16 cellular contexts compared by ENCODE assay signal in the genomic region with DNA sequence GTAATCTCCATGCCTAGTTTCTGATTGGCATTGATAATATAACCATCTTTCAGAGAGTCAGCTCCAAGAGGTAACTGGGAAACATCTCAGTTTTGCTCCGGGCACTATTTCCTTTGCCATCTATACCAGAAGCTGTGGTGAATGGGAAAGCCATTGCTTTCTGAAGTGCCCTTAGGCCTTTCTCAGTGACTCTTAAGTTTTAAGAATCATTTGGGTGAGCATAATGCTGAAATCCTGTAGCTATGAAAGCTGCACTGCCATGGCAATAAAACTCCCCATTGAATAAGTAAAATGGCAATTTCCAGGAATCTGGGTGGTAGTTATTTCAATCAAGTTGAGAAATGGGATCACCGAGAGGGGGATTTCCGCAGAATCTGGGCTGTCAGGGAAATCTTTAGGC. TPM values are rescaled to one million over a fixed set of nuclear protein-coding genes. Genes with fewer than 3 reads are reported as not detected.
A peak's percentile ranks its signal among the peaks of the same experiment; 100 is the strongest.
DNase-seq lines count a peak whose midpoint lies in the region; ATAC-seq and TF ChIP-seq lines count a peak whose summit lies in the region.
"Had no signal": no experiment of that assay in that cellular context is flagged by ENCODE, and none has a peak within 500 bp of the region (broad histone marks: within the 10 kb centered on the region; RNA-seq: fewer than 3 reads in every experiment).

No MANE protein-coding gene starts in this region.

- no TSS peak for BruUV-seq in IMR-90 (replicated peaks; lab: Mats Ljungman, UMichigan)

- H2BK5ac ChIP-seq in IMR-90 (ENCODE audit: low read depth, low read length, poor library complexity, severe bottlenecking) = peak overlapping the region; percentile 88

- H2BK15ac ChIP-seq in IMR-90 (ENCODE audit: low read depth, low read length) = 0 out of 3 replicates have a peak overlapping the region, but pooled peaks have one; percentile 22

- peak overlapping the region; percentile 13; the same call in 1 of the 2 replicates for H3K9ac ChIP-seq in IMR-90 (ENCODE audit: low read depth, low read length)
- H3K9ac ChIP-seq: KMS-11 had no signal

- peaks cover 14 to 62% of the 10 kb centered on the region in 2 experiments for H3K79me1 ChIP-seq in IMR-90 (ENCODE audit: low read depth in 1 of 2, low read length in 2 of 2)

- H2BK20ac ChIP-seq in IMR-90 (ENCODE audit: low read depth, low read length) = peak overlapping the region; percentile 27; the same call in 1 of the 2 replicates

- POLR2A ChIA-PET in IMR-90 (lab: Charles Lee; ENCODE audit: unreplicated experiment) = no interaction called here

- peak overlapping the region; percentile 7 for H3K56ac ChIP-seq in IMR-90 (ENCODE audit: extremely low read depth, insufficient read depth, low read length)

- peaks cover 9% of the 10 kb centered on the region for H4K20me1 ChIP-seq in IMR-90 (ENCODE audit: insufficient read depth, low read length)

- H3K18ac ChIP-seq in IMR-90 (ENCODE audit: low read depth, low read length) = peak overlapping the region; percentile 71; the same call in 1 of the 2 replicates

- H2AK9ac ChIP-seq in IMR-90 (replicated peaks; ENCODE audit: low read depth, low read length, poor library complexity) = no peak overlapping the region

- H4K5ac ChIP-seq in IMR-90 (ENCODE audit: low read depth, low read length) = peak overlapping the region; percentile 86; the same call in 1 of the 2 replicates

- peak overlapping the region; percentile 44; the same call in 1 of the 2 replicates for H3K4ac ChIP-seq in IMR-90 (ENCODE audit: low read depth, low read length)

- peak overlapping the region; percentile 81 for H3K27ac Mint-ChIP-seq in chondrocyte (ENCODE audit: unreplicated experiment)
- H3K27ac Mint-ChIP-seq: memory B cell had no signal

- H4K91ac ChIP-seq in IMR-90 (ENCODE audit: insufficient read depth, low read depth, low read length) = peak overlapping the region; percentile 17

- intact Hi-C loops in IMR-90 (cut with micrococcal nuclease) = loop anchor here (2.0 kb wide), 1 partner anchor 35 kb away; no protein-coding TSS in a partner anchor

- H3K4me1 Mint-ChIP-seq in chondrocyte (ENCODE audit: low read depth) = peaks cover 73% of the 10 kb centered on the region
- H3K4me1 Mint-ChIP-seq: memory B cell had no signal

- CTCF ChIA-PET in IMR-90 (lab: Yijun Ruan, JAX) = interaction anchor here (0.6 kb wide), 1 partner anchor 112 kb away, joined by 3 read pairs; no protein-coding TSS in a partner anchor

- DNase-seq in IMR-90 (no peak), chondrocyte (ENCODE audit: low spot score) (no peak), upper lobe of left lung (no peak), NCI-H510A (lab: John Stamatoyannopoulos, UW) (no peak)
- DNase-seq in stimulated activated CD4-positive, alpha-beta T cell treated with anti-CD3 and anti-CD28 coated beads, Interleukin-12 subunit alpha, Interleukin-12 subunit beta, amount 100 ng/mL, for 4 hours = no peak
- DNase-seq: colonic mucosa, GOT3, NCI-H1694 treated with DMSO at 0.1 percent for 48 hours, occipital lobe, RPMI8226, T-helper 2 cell had no signal

- H3K36me3 ChIP-seq in IMR-90 (ENCODE audit: control insufficient read depth, insufficient read depth, low read length) (no peaks in the 10 kb centered on the region), muscle layer of duodenum (ENCODE audit: control insufficient read depth in 1 of 2, insufficient read depth in 2 of 2, low read length in 2 of 2) (no peaks in the 10 kb centered on the region), upper lobe of left lung (no peaks in the 10 kb centered on the region)
- H3K36me3 ChIP-seq: colonic mucosa, vagina had no signal

- peak overlapping the region; percentile 74 for H2AK5ac ChIP-seq in IMR-90 (ENCODE audit: low read depth, low read length)

- H3K27ac ChIP-seq in IMR-90 (ENCODE audit: insufficient read depth, low read length) (peak overlapping the region; percentile 42), muscle layer of duodenum (ENCODE audit: low read length) (peak overlapping the region; percentile 20), upper lobe of left lung (peak overlapping the region; percentile 41 to 71 (median 70))
- H3K27ac ChIP-seq: colonic mucosa, KMS-11, vagina had no signal

- H3K27me3 ChIP-seq in IMR-90 (ENCODE audit: control insufficient read depth, insufficient read depth, low read length) = no peaks in the 10 kb centered on the region
- H3K27me3 ChIP-seq in muscle layer of duodenum (ENCODE audit: low read depth, low read length) = no peaks in the 10 kb centered on the region
- H3K27me3 ChIP-seq in upper lobe of left lung = no peaks in the 10 kb centered on the region
- H3K27me3 ChIP-seq: colonic mucosa, vagina had no signal

- in situ Hi-C loops in IMR-90 (cut with MboI; ENCODE audit: low sequenced_read_pairs) = no loop called here

- ATAC-seq in IMR-90 (ENCODE audit: low read depth) (no peak), upper lobe of left lung (ENCODE audit: low FRiP score in 2 of 2) (no peak), GM21529 (IDR thresholded peaks at IDR 0.05; ENCODE audit: unreplicated experiment) (no peak)

- peak overlapping the region; percentile 36 to 53; a peak in 3 of 4 replicates for H4K8ac ChIP-seq in IMR-90 (ENCODE audit: low read depth in 2 of 2, low read length in 2 of 2)

- no peak for TF ChIP-seq POLR2A in IMR-90 (IDR thresholded peaks at IDR 0.05; ENCODE audit: low read depth, low read length)
- no peak for TF ChIP-seq POLR2A in upper lobe of left lung (IDR thresholded peaks at IDR 0.05)

- no peaks in the 10 kb centered on the region for H3K36me3 Mint-ChIP-seq in chondrocyte (ENCODE audit: low read depth)
- H3K36me3 Mint-ChIP-seq: memory B cell had no signal

- dilution Hi-C loops in IMR-90 (cut with HindIII; ENCODE audit: low sequenced_read_pairs, unreplicated experiment) = no loop called here

- H3K4me3 ChIP-seq in IMR-90 (ENCODE audit: insufficient read depth, low read depth, low read length) (no peak overlapping the region), muscle layer of duodenum (ENCODE audit: low read depth in 1 of 2, low read length in 2 of 2) (no peak overlapping the region), upper lobe of left lung (no peak overlapping the region)
- H3K4me3 ChIP-seq: colonic mucosa, vagina had no signal

- peak overlapping the region; percentile 17; the same call in 1 of the 2 replicates for H3K4me2 ChIP-seq in IMR-90 (ENCODE audit: low read depth, low read length)
- H3K4me2 ChIP-seq: KMS-11 had no signal

- H3K23ac ChIP-seq in IMR-90 (ENCODE audit: low read depth, low read length) = peak overlapping the region; percentile 39; the same call in 1 of the 2 replicates

- TF ChIP-seq EP300 in upper lobe of left lung (IDR thresholded peaks at IDR 0.05) = no peak

- TF ChIP-seq CTCF in IMR-90 (conservative IDR thresholded peaks at IDR 0.05; ENCODE audit: low read depth, low read length) = no peak
- TF ChIP-seq CTCF in chondrocyte (IDR thresholded peaks at IDR 0.05) = no peak
- TF ChIP-seq CTCF in upper lobe of left lung (IDR thresholded peaks at IDR 0.05) = no peak

- peak overlapping the region; percentile 67 for H3K14ac ChIP-seq in IMR-90 (replicated peaks; ENCODE audit: low read depth, low read length)

- peaks cover 17% of the 10 kb centered on the region for H3K9me1 ChIP-seq in IMR-90 (ENCODE audit: insufficient read depth, low read length)

- H3K9me3 ChIP-seq in IMR-90 (ENCODE audit: control insufficient read depth, insufficient read depth, low read length) = no peaks in the 10 kb centered on the region
- no peaks in the 10 kb centered on the region for H3K9me3 ChIP-seq in muscle layer of duodenum (ENCODE audit: control insufficient read depth in 1 of 2, low read length in 2 of 2)
- no peaks in the 10 kb centered on the region for H3K9me3 ChIP-seq in upper lobe of left lung
- H3K9me3 ChIP-seq: colonic mucosa, vagina had no signal

- WGBS in IMR-90 (ENCODE audit: extremely low coverage in 2 of 2, insufficient read length in 1 of 2), 2 experiments = 100% methylated on average over 1 of the region's 3 CpGs; no CpG with 5 or more reads in 1 of the 2 experiments
- WGBS in upper lobe of left lung, 2 donors = 37 to 44% methylated on average over 3 of the region's 3 CpGs

- H2BK120ac ChIP-seq in IMR-90 (ENCODE audit: low read depth, low read length) = peak overlapping the region; percentile 77

- no peak overlapping the region for H2AFZ ChIP-seq in IMR-90 (replicated peaks; ENCODE audit: low read length, poor library complexity)

- H3K4me1 ChIP-seq in IMR-90 (ENCODE audit: control insufficient read depth, insufficient read depth, low read length) = peaks cover 26% of the 10 kb centered on the region
- H3K4me1 ChIP-seq in muscle layer of duodenum (ENCODE audit: control insufficient read depth in 1 of 2, insufficient read depth in 2 of 2, low read length in 2 of 2) = peaks cover 14 to 38% of the 10 kb centered on the region in 2 donors
- H3K4me1 ChIP-seq in upper lobe of left lung = peaks cover 62 to 70% (median 69%) of the 10 kb centered on the region in 4 donors
- H3K4me1 ChIP-seq: colonic mucosa had no signal

- H3K9me3 Mint-ChIP-seq in chondrocyte (ENCODE audit: low read depth) = no peaks in the 10 kb centered on the region
- H3K9me3 Mint-ChIP-seq: memory B cell had no signal

- H3K27me3 Mint-ChIP-seq in chondrocyte (ENCODE audit: low read depth) = no peaks in the 10 kb centered on the region
- H3K27me3 Mint-ChIP-seq: memory B cell had no signal

- no peak overlapping the region for H3K4me3 Mint-ChIP-seq in chondrocyte (ENCODE audit: unreplicated experiment)
- H3K4me3 Mint-ChIP-seq: memory B cell had no signal

- TF ChIP-seq RAD21 in IMR-90 (IDR thresholded peaks at IDR 0.05; ENCODE audit: low read length) = no peak

TF ChIP-seq in IMR-90, 13 proteins besides CTCF, POLR2A, EP300 and RAD21 (continues in another document):
- TF ChIP-seq, protein P1, sequence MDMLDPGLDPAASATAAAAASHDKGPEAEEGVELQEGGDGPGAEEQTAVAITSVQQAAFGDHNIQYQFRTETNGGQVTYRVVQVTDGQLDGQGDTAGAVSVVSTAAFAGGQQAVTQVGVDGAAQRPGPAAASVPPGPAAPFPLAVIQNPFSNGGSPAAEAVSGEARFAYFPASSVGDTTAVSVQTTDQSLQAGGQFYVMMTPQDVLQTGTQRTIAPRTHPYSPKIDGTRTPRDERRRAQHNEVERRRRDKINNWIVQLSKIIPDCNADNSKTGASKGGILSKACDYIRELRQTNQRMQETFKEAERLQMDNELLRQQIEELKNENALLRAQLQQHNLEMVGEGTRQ (IDR thresholded peaks at IDR 0.05; ENCODE audit: low read depth, low read length) = no peak
- no peak for TF ChIP-seq MAFK (IDR thresholded peaks at IDR 0.05; ENCODE audit: low read depth, low read length)

RNA-seq across cellular contexts. Expression of a gene that starts 26.9 kb away (rescaled TPM):
- total RNA-seq in IMR-90 (2012; rRNA removed) (368 and 369 TPM in 2 replicates), chondrocyte (377 to 446 TPM (median 386 TPM) in 3 replicates), upper lobe of left lung (1,000 to 10,000 TPM in 1 of 6 donors, 100 to 1,000 TPM in 5; 359 to 1,160 (median 531) TPM)
- polyA plus RNA-seq in IMR-90 (2012; rRNA removed) = 56.3 and 67.6 TPM in 2 replicates
- 24.9 and 28.6 TPM in 2 replicates for polyA plus RNA-seq in IMR-90 (2012; cell fraction: cytosol; rRNA removed)
- 141 and 243 TPM in 2 replicates for polyA plus RNA-seq in IMR-90 (2012; cell fraction: nucleus; rRNA removed; ENCODE audit: low replicate concordance)

Comparison
In these comparisons a context has a peak if more than half of its experiments do, and no peak if none do; other contexts are left out.
1. H3K27ac ChIP-seq: peak in every context shown above with its lines; median percentile 70 in upper lobe of left lung; 42 in IMR-90; 20 in muscle layer of duodenum.